Comparison of ENCODE assay signal across 8 cellular contexts in the genomic region with DNA sequence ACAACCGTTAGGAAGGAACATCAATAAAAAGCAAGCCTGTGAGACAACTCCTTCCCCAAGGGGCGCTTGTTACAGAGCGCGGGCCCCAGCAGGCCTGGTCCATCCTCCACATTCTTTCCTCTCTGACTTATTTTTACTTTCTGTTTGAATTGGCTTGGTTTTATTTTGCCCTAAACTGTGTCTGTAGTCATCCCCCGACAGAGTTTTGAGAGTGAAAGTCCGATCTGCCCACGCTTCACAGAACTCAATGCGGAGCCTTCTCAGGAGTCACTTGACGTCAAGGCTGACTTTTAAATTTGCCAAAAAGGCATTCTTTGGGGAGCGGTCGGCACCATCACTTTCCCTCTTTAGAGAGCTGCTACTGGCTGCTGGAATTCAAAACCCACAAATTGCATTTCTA.
DNase-seq lines count a peak whose midpoint lies in the region; ATAC-seq and TF ChIP-seq lines count a peak whose summit lies in the region.

No MANE protein-coding gene starts in this region.

- CTCF ChIA-PET in WTC11 (lab: Charles Lee): no interaction called here

- no peak overlapping the region for H3K4me3 Mint-ChIP-seq in nephron progenitor cell
- peak overlapping the region; percentile 8 for H3K4me3 Mint-ChIP-seq in type B pancreatic cell
- no peak overlapping the region for H3K4me3 Mint-ChIP-seq in WTC11

- TF ChIP-seq CTCF in nephron progenitor cell (IDR thresholded peaks at IDR 0.05) (no peak), type B pancreatic cell (conservative IDR thresholded peaks at IDR 0.05) (no peak), WTC11 (IDR thresholded peaks at IDR 0.05) (no peak)

- POLR2A ChIA-PET in WTC11 (lab: Charles Lee): no interaction called here

- H3K4me1 Mint-ChIP-seq in nephron progenitor cell (peaks cover 16% of the 10 kb centered on the region), type B pancreatic cell (ENCODE audit: unreplicated experiment) (peaks cover 9% of the 10 kb centered on the region), WTC11 (0 out of 2 replicates have a peak, but pooled peaks cover 5% of the 10 kb centered on the region)

- peak; percentile 67 for DNase-seq in activated CD4-positive, CD25-positive, alpha-beta regulatory T cell treated with anti-CD3 and anti-CD28 coated beads, Interleukin-2, amount 50 U/mL, for 16 hours (ENCODE audit: low read depth, low spot score)
- DNase-seq in dermis blood vessel endothelial cell: peak; percentile 57
- no peak for DNase-seq in nephron progenitor cell
- no peak for DNase-seq in type B pancreatic cell (ENCODE audit: extremely low spot score, unreplicated experiment)
- DNase-seq in WTC11 (ENCODE audit: low spot score): no peak
- DNase-seq in retina: no peak

- H3K36me3 Mint-ChIP-seq in nephron progenitor cell (ENCODE audit: low read depth): no peaks in the 10 kb centered on the region
- no peaks in the 10 kb centered on the region for H3K36me3 Mint-ChIP-seq in type B pancreatic cell
- no peaks in the 10 kb centered on the region for H3K36me3 Mint-ChIP-seq in WTC11

- H3K27me3 Mint-ChIP-seq in nephron progenitor cell (ENCODE audit: low read depth, poor library complexity) (peaks cover 11% of the 10 kb centered on the region), type B pancreatic cell (no peaks in the 10 kb centered on the region), WTC11 (ENCODE audit: low read depth) (no peaks in the 10 kb centered on the region)

- peak; percentile 98 for ATAC-seq in GM18498 (IDR thresholded peaks at IDR 0.05; ENCODE audit: unreplicated experiment)
- peak; percentile 99 for ATAC-seq in HG02759 (IDR thresholded peaks at IDR 0.05; ENCODE audit: unreplicated experiment)
- no peak for ATAC-seq in WTC11

- H3K27ac Mint-ChIP-seq in nephron progenitor cell: peak overlapping the region; percentile 10
- H3K27ac Mint-ChIP-seq in type B pancreatic cell: no peak overlapping the region
- H3K27ac Mint-ChIP-seq in WTC11: no peak overlapping the region

- H3K9me3 Mint-ChIP-seq in nephron progenitor cell (peaks cover 7% of the 10 kb centered on the region), type B pancreatic cell (no peaks in the 10 kb centered on the region), WTC11 (no peaks in the 10 kb centered on the region)

TF ChIP-seq in WTC11, 78 proteins besides CTCF, POLR2A, EP300 and RAD21 (continues in another document):
- TF ChIP-seq ZNF281 (CRISPR knock-in tag; IDR thresholded peaks at IDR 0.05) (no peak), ZNF512 (CRISPR knock-in tag; IDR thresholded peaks at IDR 0.05; ENCODE audit: borderline replicate concordance) (no peak), PRDM15 (CRISPR knock-in tag; IDR thresholded peaks at IDR 0.05) (no peak), GRHL2 (CRISPR knock-in tag; IDR thresholded peaks at IDR 0.05; ENCODE audit: insufficient replicate concordance, severe bottlenecking) (no peak), TP53 (CRISPR knock-in tag; IDR thresholded peaks at IDR 0.05) (no peak), OVOL2 (CRISPR knock-in tag; IDR thresholded peaks at IDR 0.05; ENCODE audit: borderline replicate concordance) (no peak)
- TF ChIP-seq, protein P1, sequence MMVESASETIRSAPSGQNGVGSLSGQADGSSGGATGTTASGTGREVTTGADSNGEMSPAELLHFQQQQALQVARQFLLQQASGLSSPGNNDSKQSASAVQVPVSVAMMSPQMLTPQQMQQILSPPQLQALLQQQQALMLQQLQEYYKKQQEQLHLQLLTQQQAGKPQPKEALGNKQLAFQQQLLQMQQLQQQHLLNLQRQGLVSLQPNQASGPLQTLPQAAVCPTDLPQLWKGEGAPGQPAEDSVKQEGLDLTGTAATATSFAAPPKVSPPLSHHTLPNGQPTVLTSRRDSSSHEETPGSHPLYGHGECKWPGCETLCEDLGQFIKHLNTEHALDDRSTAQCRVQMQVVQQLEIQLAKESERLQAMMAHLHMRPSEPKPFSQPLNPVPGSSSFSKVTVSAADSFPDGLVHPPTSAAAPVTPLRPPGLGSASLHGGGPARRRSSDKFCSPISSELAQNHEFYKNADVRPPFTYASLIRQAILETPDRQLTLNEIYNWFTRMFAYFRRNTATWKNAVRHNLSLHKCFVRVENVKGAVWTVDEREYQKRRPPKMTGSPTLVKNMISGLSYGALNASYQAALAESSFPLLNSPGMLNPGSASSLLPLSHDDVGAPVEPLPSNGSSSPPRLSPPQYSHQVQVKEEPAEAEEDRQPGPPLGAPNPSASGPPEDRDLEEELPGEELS (CRISPR knock-in tag; IDR thresholded peaks at IDR 0.05): no peak
- TF ChIP-seq, protein P2, sequence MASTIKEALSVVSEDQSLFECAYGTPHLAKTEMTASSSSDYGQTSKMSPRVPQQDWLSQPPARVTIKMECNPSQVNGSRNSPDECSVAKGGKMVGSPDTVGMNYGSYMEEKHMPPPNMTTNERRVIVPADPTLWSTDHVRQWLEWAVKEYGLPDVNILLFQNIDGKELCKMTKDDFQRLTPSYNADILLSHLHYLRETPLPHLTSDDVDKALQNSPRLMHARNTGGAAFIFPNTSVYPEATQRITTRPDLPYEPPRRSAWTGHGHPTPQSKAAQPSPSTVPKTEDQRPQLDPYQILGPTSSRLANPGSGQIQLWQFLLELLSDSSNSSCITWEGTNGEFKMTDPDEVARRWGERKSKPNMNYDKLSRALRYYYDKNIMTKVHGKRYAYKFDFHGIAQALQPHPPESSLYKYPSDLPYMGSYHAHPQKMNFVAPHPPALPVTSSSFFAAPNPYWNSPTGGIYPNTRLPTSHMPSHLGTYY (CRISPR knock-in tag; IDR thresholded peaks at IDR 0.05): no peak
- TF ChIP-seq, protein P3, sequence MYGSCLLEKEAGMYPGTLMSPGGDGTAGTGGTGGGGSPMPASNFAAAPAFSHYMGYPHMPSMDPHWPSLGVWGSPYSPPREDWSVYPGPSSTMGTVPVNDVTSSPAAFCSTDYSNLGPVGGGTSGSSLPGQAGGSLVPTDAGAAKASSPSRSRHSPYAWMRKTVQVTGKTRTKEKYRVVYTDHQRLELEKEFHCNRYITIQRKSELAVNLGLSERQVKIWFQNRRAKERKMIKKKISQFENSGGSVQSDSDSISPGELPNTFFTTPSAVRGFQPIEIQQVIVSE (CRISPR knock-in tag; IDR thresholded peaks at IDR 0.05; ENCODE audit: borderline replicate concordance): no peak

Comparison
In these comparisons a context has a peak if more than half of its experiments do, and no peak if none do; other contexts are left out.
1. DNase-seq: peak in activated CD4-positive, CD25-positive, alpha-beta regulatory T cell treated with anti-CD3 and anti-CD28 coated beads, Interleukin-2, amount 50 U/mL, for 16 hours (single experiment) and dermis blood vessel endothelial cell (single experiment); none in nephron progenitor cell (single experiment), type B pancreatic cell (single experiment), WTC11 (single experiment) and retina (single experiment).